In the genomic region with DNA sequence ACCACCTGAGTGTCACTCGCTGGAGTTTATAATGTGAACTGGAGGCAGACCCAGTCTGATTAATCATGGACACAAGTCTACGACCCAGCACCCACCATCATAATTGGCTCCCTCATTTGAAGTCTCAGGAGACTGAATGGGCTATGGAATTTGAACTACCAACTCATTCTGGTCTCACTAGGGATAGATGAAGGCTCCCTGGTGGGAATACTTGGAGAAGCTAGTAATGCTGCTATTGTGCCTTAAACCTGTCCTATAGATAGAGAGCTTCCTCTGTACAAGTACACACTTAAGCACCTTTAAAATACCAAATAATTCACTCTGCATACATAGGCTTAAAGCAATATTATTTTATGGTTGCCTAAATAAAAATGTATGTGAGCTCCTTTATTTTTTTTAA, we compare ENCODE assay signal across 6 cellular contexts.
"Had no signal": no experiment of that assay in that cellular context is flagged by ENCODE, and none has a peak within 500 bp of the region (broad histone marks: within the 10 kb centered on the region; RNA-seq: fewer than 3 reads in every experiment).

No MANE protein-coding gene starts in this region.

- H3K4me3 ChIP-seq: GM23248, K562 had no signal

- H2AFZ ChIP-seq: GM23248 had no signal

- DNase-seq: GM23248, H9, HCEC 1CT, IMR-90, KG1 had no signal

- H3K9me3 Mint-ChIP-seq: H9 had no signal

- H3K27ac ChIP-seq: GM23248 had no signal

- H3K9ac ChIP-seq: GM23248 had no signal

- ATAC-seq: K562 had no signal

- H3K4me3 Mint-ChIP-seq: H9 had no signal
